In the genomic region with DNA sequence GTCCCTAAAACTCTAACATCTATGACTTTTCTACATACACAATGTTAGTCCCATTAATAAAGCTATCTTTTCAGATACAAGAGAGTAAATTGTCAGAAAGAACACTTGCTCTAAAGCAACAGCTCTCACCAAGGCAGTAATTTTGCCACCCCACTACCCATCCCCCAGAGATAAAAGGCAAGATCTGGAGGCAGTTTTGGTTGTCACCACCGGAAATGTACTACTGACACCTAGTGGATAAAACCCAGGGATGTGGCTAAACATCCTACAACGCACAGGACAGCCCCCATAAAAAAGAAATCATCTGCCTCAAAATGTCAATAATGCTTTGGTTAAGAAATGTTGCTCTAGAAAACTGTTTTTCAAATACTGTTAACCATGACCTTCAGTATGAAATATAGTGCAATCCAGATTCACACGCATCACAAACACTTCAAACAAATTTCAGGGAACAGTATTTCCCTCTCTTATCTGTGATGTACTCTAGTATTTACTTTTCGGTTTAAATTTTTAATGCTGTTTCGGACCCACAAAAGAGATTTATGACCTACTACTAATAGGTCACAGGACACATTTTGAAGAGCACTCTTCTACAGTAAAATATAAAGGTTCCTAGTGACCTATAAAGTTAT, we compare ENCODE assay signal across 8 cellular contexts. TPM values are rescaled to one million over a fixed set of nuclear protein-coding genes. Genes with fewer than 3 reads are reported as not detected.
A peak's percentile ranks its signal among the peaks of the same experiment; 100 is the strongest.
DNase-seq lines count a peak whose midpoint lies in the region; ATAC-seq and TF ChIP-seq lines count a peak whose summit lies in the region.

No MANE protein-coding gene starts in this region.

- H3K4me1 ChIP-seq in heart left ventricle, result peaks cover 6 to 81% (median 51%) of the 10 kb centered on the region in 12 donors

- no peaks in the 10 kb centered on the region for H3K9me3 ChIP-seq in heart left ventricle

- H3K27me3 ChIP-seq in heart left ventricle, result no peaks in the 10 kb centered on the region

- ATAC-seq in GM21576 (IDR thresholded peaks at IDR 0.05; ENCODE audit: unreplicated experiment) (peak; percentile 39), heart left ventricle (peak; percentile 43 to 75 (median 68))

- H3K9me3 Mint-ChIP-seq in activated naive CD4-positive, alpha-beta T cell treated with anti-CD3 and anti-CD28 coated beads for 36 hours, result no peaks in the 10 kb centered on the region

- H3K4me3 Mint-ChIP-seq in activated naive CD4-positive, alpha-beta T cell treated with anti-CD3 and anti-CD28 coated beads for 36 hours, result peak overlapping the region; percentile 50

- no peak overlapping the region for H3K27ac ChIP-seq in RWPE1
- H3K27ac ChIP-seq in heart left ventricle, result peak overlapping the region in 5 of 12 donors; percentile 10 to 98 (median 15)

- no peaks in the 10 kb centered on the region for H3K36me3 ChIP-seq in heart left ventricle

- WGBS in heart left ventricle, 4 donors, result 33 to 44% (median 35%) methylated on average over 5 of the region's 5 CpGs

- intact Hi-C loops in activated naive CD4-positive, alpha-beta T cell treated with anti-CD3 and anti-CD28 coated beads for 36 hours (cut with micrococcal nuclease), result loop anchor here (1.0 to 10.0 kb wide), 11 partner anchors 171 to 1995 kb away; no protein-coding TSS in a partner anchor
- intact Hi-C loops in heart left ventricle (cut with DNase I), result loop anchor here in 9 of 10 donors (2.0 to 10.0 kb wide), 8 partner anchors 155 to 645 kb away; a partner anchor contains a TSS

- H3K36me3 Mint-ChIP-seq in activated naive CD4-positive, alpha-beta T cell treated with anti-CD3 and anti-CD28 coated beads for 36 hours (ENCODE audit: low read depth), result peaks cover 3% of the 10 kb centered on the region

- CTCF ChIA-PET in RWPE1 (lab: Yijun Ruan, JAX), result interaction anchor here (0.6 to 0.8 kb wide), 2 partner anchors 143 to 171 kb away, joined by 4 to 6 read pairs; no protein-coding TSS in a partner anchor
- CTCF ChIA-PET in activated naive CD4-positive, alpha-beta T cell treated with anti-CD3 and anti-CD28 coated beads for 36 hours (lab: Charles Lee), result interaction anchor here (0.5 to 2.3 kb wide), 13 partner anchors 8 to 547 kb away, joined by 3 to 7 read pairs (median 4); no protein-coding TSS in a partner anchor

- H3K27ac Mint-ChIP-seq in activated naive CD4-positive, alpha-beta T cell treated with anti-CD3 and anti-CD28 coated beads for 36 hours, result peak overlapping the region; percentile 77

- no peaks in the 10 kb centered on the region for H3K27me3 Mint-ChIP-seq in activated naive CD4-positive, alpha-beta T cell treated with anti-CD3 and anti-CD28 coated beads for 36 hours (ENCODE audit: low read depth)

- TF ChIP-seq CTCF in LNCAP (IDR thresholded peaks at IDR 0.05) (peak; percentile 83), RWPE1 (conservative IDR thresholded peaks at IDR 0.05; ENCODE audit: low read depth) (peak; percentile 70), heart left ventricle (IDR thresholded peaks at IDR 0.05) (peak; percentile 43 to 75 (median 62)), retinal pigment epithelial cell (conservative IDR thresholded peaks at IDR 0.05; ENCODE audit: low read depth, low read length) (peak; percentile 74)

- TF ChIP-seq POLR2A in heart left ventricle (IDR thresholded peaks at IDR 0.05), result no peak

- peaks cover 64% of the 10 kb centered on the region for H3K4me1 Mint-ChIP-seq in activated naive CD4-positive, alpha-beta T cell treated with anti-CD3 and anti-CD28 coated beads for 36 hours (ENCODE audit: low read depth)

- DNase-seq in DMS153 treated with DMSO at 0.1 percent for 48 hours (lab: John Stamatoyannopoulos, UW; ENCODE audit: unreplicated experiment) (peak; percentile 24), RWPE1 (ENCODE audit: low spot score) (peak; percentile 28), heart left ventricle (peak in 2 of 5 donors; percentile 35 to 40), retinal pigment epithelial cell (ENCODE audit: low read depth) (no peak), amniotic stem cell (lab: John Stamatoyannopoulos, UW) (no peak)
- peak; percentile 77 for DNase-seq in activated naive CD4-positive, alpha-beta T cell treated with anti-CD3 and anti-CD28 coated beads for 36 hours

- POLR2A ChIA-PET in RWPE1 (lab: Yijun Ruan, JAX; ENCODE audit: low non-redundant PET), result interaction anchor here (0.6 kb wide), 1 partner anchor 1141 kb away, joined by 3 read pairs; no protein-coding TSS in a partner anchor

- H3K4me3 ChIP-seq in heart left ventricle (no peak overlapping the region), retinal pigment epithelial cell (ENCODE audit: low read length) (no peak overlapping the region)

RNA-seq across cellular contexts. Expression of a gene that starts 5.1 kb away (rescaled TPM):
- total RNA-seq in activated naive CD4-positive, alpha-beta T cell treated with anti-CD3 and anti-CD28 coated beads for 36 hours, result 10 to 100 TPM; 30.8 to 31.0 TPM
- total RNA-seq in heart left ventricle, result 100 to 1,000 TPM in 1 of 9 donors, 10 to 100 TPM in 8; 71.1 to 112 (median 82.1) TPM
- 10 to 100 TPM; 32.7 to 48.9 TPM for polyA plus RNA-seq in heart left ventricle

RNA-seq across cellular contexts. Expression of a gene that starts 31.6 kb away (rescaled TPM):
- 1 to 10 TPM; 8.0 to 9.1 TPM for total RNA-seq in activated naive CD4-positive, alpha-beta T cell treated with anti-CD3 and anti-CD28 coated beads for 36 hours
- 10 to 100 TPM; 23.2 to 37.7 (median 32.2) TPM for total RNA-seq in heart left ventricle
- 10 to 100 TPM; 25.0 to 33.9 TPM for polyA plus RNA-seq in heart left ventricle

RNA-seq across cellular contexts. Expression of a gene that starts 52.8 kb away (rescaled TPM):
- under 1 TPM; 0.74 to 0.96 TPM for total RNA-seq in activated naive CD4-positive, alpha-beta T cell treated with anti-CD3 and anti-CD28 coated beads for 36 hours
- 10 to 100 TPM in 1 of 9 donors, 1 to 10 TPM in 8; 1.3 to 18.4 (median 2.1) TPM for total RNA-seq in heart left ventricle
- polyA plus RNA-seq in heart left ventricle, result 1 to 10 TPM; 1.9 to 2.5 TPM

Comparison
In these comparisons a context has a peak if more than half of its experiments do, and no peak if none do; other contexts are left out.
1. DNase-seq: peak in DMS153 treated with DMSO at 0.1 percent for 48 hours (single experiment), RWPE1 (single experiment) and activated naive CD4-positive, alpha-beta T cell treated with anti-CD3 and anti-CD28 coated beads for 36 hours (single experiment); none in retinal pigment epithelial cell (single experiment) and amniotic stem cell (single experiment).
2. Peak in every context shown above with its lines, with median percentiles within 50 percentile points of each other: CTCF ChIP-seq.